In the genomic region with DNA sequence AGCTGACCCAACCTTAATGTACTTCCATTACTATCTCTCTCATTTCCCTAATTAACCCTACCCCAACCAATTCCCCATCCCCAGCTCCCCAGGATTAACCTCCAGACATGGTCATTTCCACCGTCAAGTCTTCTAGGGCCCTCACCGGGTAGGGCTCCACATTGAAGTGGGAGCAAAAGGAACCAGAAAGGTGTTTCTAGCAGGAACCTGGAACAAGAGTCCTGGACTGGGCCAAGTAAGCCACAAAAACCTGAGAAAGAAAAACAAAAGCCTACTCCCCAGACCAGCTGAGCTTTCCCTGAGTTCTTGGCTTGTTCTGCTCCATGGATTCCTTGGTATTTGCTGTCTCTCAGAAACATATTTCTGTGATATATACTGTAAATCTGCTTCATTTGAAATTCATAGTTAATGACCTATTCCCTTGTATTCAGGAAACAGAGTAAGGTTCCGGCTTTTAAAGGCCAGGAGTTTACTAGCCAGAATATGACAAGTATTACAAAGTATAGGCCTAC, we compare ENCODE assay signal across 26 cellular contexts.
"Had no signal": no experiment of that assay in that cellular context is flagged by ENCODE, and none has a peak within 500 bp of the region (broad histone marks: within the 10 kb centered on the region; RNA-seq: fewer than 3 reads in every experiment).

No MANE protein-coding gene starts in this region.

- H3K36me3 ChIP-seq: brain microvascular endothelial cell, gastrocnemius medialis, heart left ventricle, left lung, spleen, upper lobe of right lung had no signal

- H3K4me1 ChIP-seq: gastrocnemius medialis, heart left ventricle, left lung, spleen, upper lobe of right lung had no signal

- H3K9me3 ChIP-seq: gastrocnemius medialis, mucosa of descending colon, upper lobe of right lung had no signal

- ATAC-seq: activated CD4-positive, CD25-positive, alpha-beta regulatory T cell treated with anti-CD3 and anti-CD28 coated beads, Interleukin-2, amount 50 U/mL, for 24 hours; activated naive CD8-positive, alpha-beta T cell treated with anti-CD3 and anti-CD28 coated beads, Interleukin-2, amount 50 U/mL, for 24 hours; esophagus mucosa; gastrocnemius medialis; heart left ventricle; left lung; mucosa of descending colon; SK-N-SH treated with all-trans-retinoic acid at 6 μM for 48 hours; upper lobe of right lung had no signal

- H3K4me1 Mint-ChIP-seq: activated CD4-positive, alpha-beta memory T cell treated with anti-CD3 and anti-CD28 coated beads, Interleukin-2, amount 10 ng/mL, durations not matched to agents 7 days and 5 days; activated CD4-positive, alpha-beta T cell treated with anti-CD3 and anti-CD28 coated beads, Interleukin-2, amount 10 ng/mL, durations not matched to agents 24 days and 14 days; activated naive CD8-positive, alpha-beta T cell treated with anti-CD3 and anti-CD28 coated beads, Interleukin-2, amount 50 U/mL, for 24 hours had no signal

- H3K27me3 ChIP-seq: brain microvascular endothelial cell, gastrocnemius medialis, heart left ventricle, left lung, spleen, upper lobe of right lung had no signal

- H3K4me3 Mint-ChIP-seq: activated CD4-positive, alpha-beta memory T cell treated with anti-CD3 and anti-CD28 coated beads, Interleukin-2, amount 10 ng/mL, durations not matched to agents 7 days and 5 days; activated CD4-positive, alpha-beta T cell treated with anti-CD3 and anti-CD28 coated beads, Interleukin-2, amount 10 ng/mL, durations not matched to agents 24 days and 14 days; activated naive CD8-positive, alpha-beta T cell treated with anti-CD3 and anti-CD28 coated beads, Interleukin-2, amount 50 U/mL, for 24 hours; activated T-helper 1 cell treated with anti-CD3 and anti-CD28 coated beads, Interleukin-12 subunit alpha, Interleukin-12 subunit beta, Interleukin-2, Interleukin-4 antibody, amounts not matched to agents 30 ng/mL and 10 ng/mL and 1 ng/mL, durations not matched to agents 14 hours and 24 hours and 36 hours; neural crest cell had no signal

- H3K27ac Mint-ChIP-seq: activated CD4-positive, alpha-beta memory T cell treated with anti-CD3 and anti-CD28 coated beads, Interleukin-2, amount 10 ng/mL, durations not matched to agents 7 days and 5 days; activated CD4-positive, alpha-beta T cell treated with anti-CD3 and anti-CD28 coated beads, Interleukin-2, amount 10 ng/mL, durations not matched to agents 24 days and 14 days; activated naive CD8-positive, alpha-beta T cell treated with anti-CD3 and anti-CD28 coated beads, Interleukin-2, amount 50 U/mL, for 24 hours; activated T-helper 1 cell treated with anti-CD3 and anti-CD28 coated beads, Interleukin-12 subunit alpha, Interleukin-12 subunit beta, Interleukin-2, Interleukin-4 antibody, amounts not matched to agents 30 ng/mL and 10 ng/mL and 1 ng/mL, durations not matched to agents 14 hours and 24 hours and 36 hours had no signal

- H3K27me3 Mint-ChIP-seq: activated naive CD8-positive, alpha-beta T cell treated with anti-CD3 and anti-CD28 coated beads, Interleukin-2, amount 50 U/mL, for 24 hours had no signal

- H3K4me3 ChIP-seq: gastrocnemius medialis, heart left ventricle, left lung, mucosa of descending colon, spleen, upper lobe of right lung had no signal

- DNase-seq: activated CD4-positive, alpha-beta memory T cell treated with anti-CD3 and anti-CD28 coated beads, Interleukin-2, amount 10 ng/mL, durations not matched to agents 7 days and 5 days; activated CD4-positive, alpha-beta T cell treated with anti-CD3 and anti-CD28 coated beads, Interleukin-2, amount 10 ng/mL, durations not matched to agents 24 days and 14 days; activated gamma-delta T cell; activated naive CD4-positive, alpha-beta T cell treated with anti-CD3 and anti-CD28 coated beads, Interleukin-2, amount 50 U/mL, for 16 hours; activated naive CD8-positive, alpha-beta T cell treated with anti-CD3 and anti-CD28 coated beads, Interleukin-2, amount 50 U/mL, for 24 hours; anterior cingulate cortex; brain microvascular endothelial cell; central memory CD4-positive, alpha-beta T cell; effector memory CD4-positive, alpha-beta T cell; gastrocnemius medialis; heart left ventricle; left lung; mucosa of descending colon; occipital lobe; posterior cingulate gyrus; retina; spleen; stimulated activated CD4-positive, alpha-beta T cell treated with anti-CD3 and anti-CD28 coated beads, Interleukin-4, amount 100 ng/mL, for 1 hour; stimulated activated naive CD4-positive, alpha-beta T cell treated with Interleukin-2 at 50 U/mL for 16 hours; upper lobe of right lung had no signal

- H3K27ac ChIP-seq: brain microvascular endothelial cell, gastrocnemius medialis, heart left ventricle, left lung, spleen, upper lobe of right lung, VCaP had no signal
